In genomic region chr1:154329152-154329521, GRCh38 we compare ENCODE assay signal across 9 cellular contexts. TPM values are rescaled to one million over a fixed set of nuclear protein-coding genes. Genes with fewer than 3 reads are reported as not detected.
DNase-seq lines count a peak whose midpoint lies in the region; ATAC-seq, FAIRE-seq and TF ChIP-seq lines count a peak whose summit lies in the region.
"Had no signal": no experiment of that assay in that cellular context is flagged by ENCODE, and none has a peak within 500 bp of the region (broad histone marks: within the 10 kb centered on the region; RNA-seq: fewer than 3 reads in every experiment).

No MANE protein-coding gene starts in this region.

- FAIRE-seq in keratinocyte (lab: Jason Lieb, UNC) = no peak

- no peak overlapping the region for H2AFZ ChIP-seq in keratinocyte (ENCODE audit: control insufficient read depth, low read length)

- no peak for TF ChIP-seq CTCF in keratinocyte (optimal IDR thresholded peaks at IDR 0.05 in 1 of 3, IDR thresholded peaks at IDR 0.05 in 1 of 3, conservative IDR thresholded peaks at IDR 0.05 in 1 of 3; ENCODE audit: extremely low read depth in 1 of 3, insufficient read depth in 2 of 3, low read length in 3 of 3)
- TF ChIP-seq CTCF in thyroid gland (IDR thresholded peaks at IDR 0.05) = peak in 1 of 6 experiments; percentile 19

- H3K27ac Mint-ChIP-seq in activated naive CD8-positive, alpha-beta T cell = peak overlapping the region; percentile 96

- H3K27me3 ChIP-seq in keratinocyte (ENCODE audit: control insufficient read depth, extremely low read depth, insufficient read depth, low read length) (no peaks in the 10 kb centered on the region), thyroid gland (no peaks in the 10 kb centered on the region)

- H3K27ac ChIP-seq in keratinocyte (ENCODE audit: control insufficient read depth, insufficient read depth, low read length) = no peak overlapping the region
- peak overlapping the region; percentile 34 to 83 (median 58) for H3K27ac ChIP-seq in thyroid gland

- ATAC-seq in activated T-cell treated with anti-CD3 and anti-CD28 coated beads, Interleukin-2, amount 50 U/mL, for 4 hours = no peak
- no peak for ATAC-seq in GM18517 (IDR thresholded peaks at IDR 0.05; ENCODE audit: unreplicated experiment)

- H3K79me2 ChIP-seq in keratinocyte (ENCODE audit: control insufficient read depth, insufficient read depth, low read length) = no peaks in the 10 kb centered on the region

- H3K9me3 ChIP-seq in keratinocyte (ENCODE audit: control insufficient read depth, low read depth, low read length) (no peaks in the 10 kb centered on the region), thyroid gland (no peaks in the 10 kb centered on the region)

- H3K36me3 ChIP-seq in keratinocyte (ENCODE audit: control insufficient read depth in 2 of 2, extremely low read depth in 1 of 2, insufficient read depth in 2 of 2, low read length in 2 of 2) (peaks cover 2 to 3% of the 10 kb centered on the region in 2 experiments), thyroid gland (peaks cover 6 to 19% of the 10 kb centered on the region in 2 donors)

- intact Hi-C loops in thyroid gland (cut with DNase I) = no loop called here

- no peak overlapping the region for H3K4me3 ChIP-seq in keratinocyte (ENCODE audit: control insufficient read depth in 2 of 3, extremely low read depth in 1 of 3, insufficient read depth in 2 of 3, low read depth in 1 of 3, low read length in 3 of 3)
- peak overlapping the region in 1 of 3 donors; percentile 33 for H3K4me3 ChIP-seq in thyroid gland (replicated peaks in 1 of 3)

- no peak overlapping the region for H3K9ac ChIP-seq in keratinocyte (ENCODE audit: control insufficient read depth, extremely low read depth, insufficient read depth, low read length)

- H3K4me3 Mint-ChIP-seq in activated T-cell treated with anti-CD3 and anti-CD28 coated beads, Interleukin-2, amount 50 U/mL, for 4 hours = peak overlapping the region; percentile 76
- H3K4me3 Mint-ChIP-seq in activated naive CD8-positive, alpha-beta T cell = peak overlapping the region; percentile 82

- WGBS in thyroid gland, 2 donors = 76 to 82% methylated on average over 5 to 6 of the region's 6 CpGs

- peaks cover 65% of the 10 kb centered on the region for H3K4me1 Mint-ChIP-seq in activated T-cell treated with anti-CD3 and anti-CD28 coated beads, Interleukin-2, amount 50 U/mL, for 4 hours (ENCODE audit: low read depth)
- peaks cover 69% of the 10 kb centered on the region for H3K4me1 Mint-ChIP-seq in activated naive CD8-positive, alpha-beta T cell (ENCODE audit: low read depth)

- no peaks in the 10 kb centered on the region for H4K20me1 ChIP-seq in keratinocyte (ENCODE audit: control insufficient read depth, extremely low read depth, insufficient read depth, low read length)

- no peaks in the 10 kb centered on the region for H3K9me3 Mint-ChIP-seq in activated T-cell treated with anti-CD3 and anti-CD28 coated beads, Interleukin-2, amount 50 U/mL, for 4 hours
- H3K9me3 Mint-ChIP-seq in activated naive CD8-positive, alpha-beta T cell (ENCODE audit: low read depth) = no peaks in the 10 kb centered on the region

- dilution Hi-C loops in keratinocyte (cut with MboI; ENCODE audit: extremely low pct_ligation_motif_present, low sequenced_read_pairs) = no loop called here

- H3K4me2 ChIP-seq in keratinocyte (ENCODE audit: control insufficient read depth, extremely low read depth, insufficient read depth, low read depth, low read length) = peak overlapping the region; percentile 80

- peaks cover 18% of the 10 kb centered on the region for H3K36me3 Mint-ChIP-seq in activated T-cell treated with anti-CD3 and anti-CD28 coated beads, Interleukin-2, amount 50 U/mL, for 4 hours (ENCODE audit: insufficient read depth)
- H3K36me3 Mint-ChIP-seq in activated naive CD8-positive, alpha-beta T cell = peaks cover 13% of the 10 kb centered on the region

- DNase-seq in activated T-cell treated with anti-CD3 and anti-CD28 coated beads, Interleukin-2, amount 50 U/mL, for 4 hours = no peak
- no peak for DNase-seq in activated T-cell treated with anti-CD3 and anti-CD28 coated beads, Interleukin-2, amount 50 U/mL, for 48 hours
- DNase-seq in keratinocyte (ENCODE audit: low read depth, low spot score) (no peak), thyroid gland (peak in 1 of 2 donors; percentile 8), HT-29 (ENCODE audit: low spot score) (no peak), H4 (ENCODE audit: low spot score) (no peak)

- no peak for TF ChIP-seq POLR2A in thyroid gland (IDR thresholded peaks at IDR 0.05)

- H3K9me1 ChIP-seq in keratinocyte (ENCODE audit: control insufficient read depth, extremely low read depth, insufficient read depth, low read length) = no peaks in the 10 kb centered on the region

- H3K4me1 ChIP-seq in keratinocyte (ENCODE audit: control insufficient read depth, extremely low read depth, insufficient read depth, low read length) (peaks cover 23% of the 10 kb centered on the region), thyroid gland (peaks cover 35 to 37% of the 10 kb centered on the region in 2 donors)

- H3K27me3 Mint-ChIP-seq in activated T-cell treated with anti-CD3 and anti-CD28 coated beads, Interleukin-2, amount 50 U/mL, for 4 hours (ENCODE audit: low read depth) = no peaks in the 10 kb centered on the region
- no peaks in the 10 kb centered on the region for H3K27me3 Mint-ChIP-seq in activated naive CD8-positive, alpha-beta T cell

RNA-seq across cellular contexts. Expression of gene ATP8B2, which starts 3.8 kb away (rescaled TPM):
- total RNA-seq in activated T-cell treated with anti-CD3 and anti-CD28 coated beads, Interleukin-2, amount 50 U/mL, for 4 hours = 10 to 100 TPM; 73.1 to 74.9 (median 73.4) TPM
- polyA plus RNA-seq in keratinocyte = 9.5 to 16.2 TPM (median 12.5 TPM) in 3 replicates
- 2.2 TPM for polyA plus RNA-seq in keratinocyte (2011; ENCODE audit: low read depth)
- polyA plus RNA-seq in keratinocyte (2011; cell fraction: cytosol; rRNA removed) = 8.5 and 14.9 TPM in 2 replicates
- polyA plus RNA-seq in keratinocyte (2011; cell fraction: nucleus; rRNA removed) = 23.2 and 30.9 TPM in 2 replicates
- polyA plus RNA-seq in keratinocyte (2012; ENCODE audit: low replicate concordance) = 3.4 and 11.0 TPM in 2 replicates
- polyA minus RNA-seq in keratinocyte = 15.2 to 28.1 TPM (median 19.4 TPM) in 3 replicates
- 9.6 TPM for polyA minus RNA-seq in keratinocyte (2011; cell fraction: cytosol; rRNA and poly(A)+ RNA removed)
- 18.2 and 20.5 TPM in 2 replicates for polyA minus RNA-seq in keratinocyte (2011; cell fraction: nucleus; rRNA and poly(A)+ RNA removed)
- 100 to 1,000 TPM in 1 of 4 donors, 10 to 100 TPM in 3; 61.6 to 106 (median 76.4) TPM for total RNA-seq in thyroid gland
- total RNA-seq in HT-29 (2014; rRNA removed; shearing (Covaris generic)) = 1.1 and 1.9 TPM in 2 replicates
- 51.1 and 61.9 TPM in 2 replicates for total RNA-seq in H4 (2014; rRNA removed; shearing (Covaris generic))

RNA-seq across cellular contexts. Expression of gene AQP10, which starts 8.2 kb away (rescaled TPM):
- total RNA-seq in activated T-cell treated with anti-CD3 and anti-CD28 coated beads, Interleukin-2, amount 50 U/mL, for 4 hours = not detected
- polyA plus RNA-seq in keratinocyte = 0.85 to 1.8 TPM (median 1.2 TPM) in 3 replicates
- not detected for polyA plus RNA-seq in keratinocyte (2011; ENCODE audit: low read depth)
- polyA plus RNA-seq in keratinocyte (2011; cell fraction: cytosol; rRNA removed) = 0.50 and 0.97 TPM in 2 replicates
- 0.92 and 1.2 TPM in 2 replicates for polyA plus RNA-seq in keratinocyte (2011; cell fraction: nucleus; rRNA removed)
- polyA plus RNA-seq in keratinocyte (2012; ENCODE audit: low replicate concordance) = 0.37 and 0.71 TPM in 2 replicates
- polyA minus RNA-seq in keratinocyte = 0.39 to 1.3 TPM (median 1.2 TPM) in 3 replicates
- polyA minus RNA-seq in keratinocyte (2011; cell fraction: cytosol; rRNA and poly(A)+ RNA removed) = not detected
- 0.74 and 0.93 TPM in 2 replicates for polyA minus RNA-seq in keratinocyte (2011; cell fraction: nucleus; rRNA and poly(A)+ RNA removed)
- total RNA-seq in thyroid gland = not detected
- total RNA-seq in HT-29 (2014; rRNA removed; shearing (Covaris generic)) = not detected in 2 replicates
- not detected in 2 replicates for total RNA-seq in H4 (2014; rRNA removed; shearing (Covaris generic))
- total RNA-seq: epithelial cell of proximal tubule had no signal

RNA-seq across cellular contexts. Expression of gene HAX1, which starts 56.7 kb away (rescaled TPM):
- total RNA-seq in activated T-cell treated with anti-CD3 and anti-CD28 coated beads, Interleukin-2, amount 50 U/mL, for 4 hours = 100 to 1,000 TPM; 131 to 178 (median 157) TPM
- 90.8 to 126 TPM (median 110 TPM) in 3 replicates for polyA plus RNA-seq in keratinocyte
- 53.3 TPM for polyA plus RNA-seq in keratinocyte (2011; ENCODE audit: low read depth)
- 92.3 and 97.5 TPM in 2 replicates for polyA plus RNA-seq in keratinocyte (2011; cell fraction: cytosol; rRNA removed)
- 68.6 and 69.0 TPM in 2 replicates for polyA plus RNA-seq in keratinocyte (2011; cell fraction: nucleus; rRNA removed)
- 87.2 and 113 TPM in 2 replicates for polyA plus RNA-seq in keratinocyte (2012; ENCODE audit: low replicate concordance)
- polyA minus RNA-seq in keratinocyte = 74.5 to 90.2 TPM (median 82.7 TPM) in 3 replicates
- polyA minus RNA-seq in keratinocyte (2011; cell fraction: cytosol; rRNA and poly(A)+ RNA removed) = 34.9 TPM
- 12.8 and 15.8 TPM in 2 replicates for polyA minus RNA-seq in keratinocyte (2011; cell fraction: nucleus; rRNA and poly(A)+ RNA removed)
- 100 to 1,000 TPM in 2 of 4 donors, 10 to 100 TPM in 2; 52.0 to 104 (median 94.5) TPM for total RNA-seq in thyroid gland
- 111 and 139 TPM in 2 replicates for total RNA-seq in HT-29 (2014; rRNA removed; shearing (Covaris generic))
- 188 and 214 TPM in 2 replicates for total RNA-seq in H4 (2014; rRNA removed; shearing (Covaris generic))

Comparison
In these comparisons a context has a peak if more than half of its experiments do, and no peak if none do; other contexts are left out.
1. RNA of gene ATP8B2, which starts 3.8 kb away (total RNA-seq): 61.6 to 106 TPM in thyroid gland, 73.1 to 74.9 TPM in activated T-cell treated with anti-CD3 and anti-CD28 coated beads, Interleukin-2, amount 50 U/mL, for 4 hours and 51.1 to 61.9 TPM in H4; 1.1 to 1.9 TPM in HT-29; every median in the first group is over 10 times any median in the second.